In the genomic region with DNA sequence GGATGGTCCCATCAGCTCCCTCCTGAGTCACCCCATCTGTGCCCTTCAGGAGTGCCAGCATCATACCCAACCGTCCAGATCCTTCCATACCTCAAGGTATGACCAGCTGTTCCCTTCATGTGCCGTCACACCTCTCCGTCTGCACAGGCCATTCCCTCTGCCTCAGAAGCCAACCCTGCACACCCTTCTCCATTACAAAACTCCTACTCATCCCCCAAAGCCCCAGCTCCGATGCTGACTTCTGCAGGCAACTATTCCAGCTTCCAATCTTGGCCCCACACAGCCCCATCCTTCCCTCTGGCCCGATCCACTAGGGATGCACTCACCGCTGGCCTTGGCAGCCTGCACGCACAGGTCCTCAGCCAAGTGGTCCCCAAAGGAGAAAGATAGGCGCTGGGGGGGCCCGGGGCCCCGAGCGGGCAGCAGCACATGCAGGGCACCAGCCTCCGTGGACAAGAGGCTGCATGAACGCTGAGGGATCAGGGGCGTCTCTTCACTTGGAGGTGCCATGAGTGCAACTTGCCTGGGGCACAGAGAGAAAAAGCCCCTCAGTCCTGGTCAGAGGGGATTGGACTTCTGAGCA, we compare ENCODE assay signal across 23 cellular contexts. TPM values are rescaled to one million over a fixed set of nuclear protein-coding genes. Genes with fewer than 3 reads are reported as not detected.
A peak's percentile ranks its signal among the peaks of the same experiment; 100 is the strongest.
DNase-seq lines count a peak whose midpoint lies in the region; ATAC-seq, FAIRE-seq and TF ChIP-seq lines count a peak whose summit lies in the region.
"Had no signal": no experiment of that assay in that cellular context is flagged by ENCODE, and none has a peak within 500 bp of the region (broad histone marks: within the 10 kb centered on the region; RNA-seq: fewer than 3 reads in every experiment).

No MANE protein-coding gene starts in this region.

- H3K27ac Mint-ChIP-seq in activated T-cell treated with anti-CD3 and anti-CD28 coated beads, Interleukin-2, amount 50 U/mL, for 72 hours, result peak overlapping the region; percentile 64

- intact Hi-C loops in GM12878 (cut with micrococcal nuclease; ENCODE audit: unreplicated experiment), result no loop called here

- H3K9me3 Mint-ChIP-seq in activated T-cell treated with anti-CD3 and anti-CD28 coated beads, Interleukin-2, amount 50 U/mL, for 72 hours, result no peaks in the 10 kb centered on the region

- peaks cover 21% of the 10 kb centered on the region for H3K4me1 ChIP-seq in GM12878 (ENCODE audit: control insufficient read depth, insufficient read depth, low read length)
- peaks cover 47 to 54% of the 10 kb centered on the region in 2 experiments for H3K4me1 ChIP-seq in neutrophil (ENCODE audit: control insufficient read depth in 1 of 2, insufficient read depth in 1 of 2, low read depth in 1 of 2, low read length in 1 of 2)
- H3K4me1 ChIP-seq: Caco-2 had no signal

- CTCF ChIA-PET in RWPE1 (lab: Yijun Ruan, JAX), result interaction anchor here (0.6 kb wide), 2 partner anchors 10 to 37 kb away, joined by 3 to 4 read pairs; no protein-coding TSS in a partner anchor
- CTCF ChIA-PET in GM12878 (lab: Yijun Ruan, JAX), result interaction anchor here (0.5 to 1.1 kb wide), 4 partner anchors 15 to 452 kb away, joined by 3 to 4 read pairs (median 4); a partner anchor contains a TSS

- TF ChIP-seq CTCF in RWPE1 (conservative IDR thresholded peaks at IDR 0.05; ENCODE audit: low read depth) (no peak), GM12878 (IDR thresholded peaks at IDR 0.05 in 2 of 3, conservative IDR thresholded peaks at IDR 0.05 in 1 of 3; ENCODE audit: control insufficient read depth in 2 of 3, extremely low read depth in 1 of 3, insufficient read depth in 1 of 3, low read depth in 3 of 3, low read length in 3 of 3) (no peak), neutrophil (IDR thresholded peaks at IDR 0.05) (no peak)

- no peak for TF ChIP-seq POLR2A in GM12878 (IDR thresholded peaks at IDR 0.05; ENCODE audit: low read depth, low read length)

- peaks cover 14 to 21% of the 10 kb centered on the region in 2 donors for H3K36me3 Mint-ChIP-seq in activated T-cell treated with anti-CD3 and anti-CD28 coated beads, Interleukin-2, amount 50 U/mL, for 72 hours (ENCODE audit: insufficient read depth in 2 of 2)

- H3K36me3 ChIP-seq in GM12878 (ENCODE audit: control insufficient read depth in 2 of 2, insufficient read depth in 2 of 2, low read length in 1 of 2) (peaks cover 4 to 18% of the 10 kb centered on the region in 2 experiments), neutrophil (peaks cover 51% of the 10 kb centered on the region)
- H3K36me3 ChIP-seq: left ventricle myocardium inferior, thyroid gland had no signal

- H3K9ac ChIP-seq in GM12878 (ENCODE audit: control insufficient read depth, insufficient read depth, low read length), result no peak overlapping the region

- ATAC-seq in activated T-cell treated with anti-CD3 and anti-CD28 coated beads, Interleukin-2, amount 50 U/mL, for 72 hours (replicated peaks in 1 of 2), result no peak
- ATAC-seq in GM12878, result no peak
- ATAC-seq: HepG2 had no signal

- peak overlapping the region; percentile 85 to 89 for H3K4me3 Mint-ChIP-seq in activated T-cell treated with anti-CD3 and anti-CD28 coated beads, Interleukin-2, amount 50 U/mL, for 72 hours

- DNase-seq in activated T-cell treated with anti-CD3 and anti-CD28 coated beads, Interleukin-2, amount 50 U/mL, for 72 hours, result no peak
- DNase-seq in activated T-cell treated with anti-CD3 and anti-CD28 coated beads for 4 hours, result no peak
- DNase-seq in RWPE1 (ENCODE audit: low spot score), result no peak
- DNase-seq in GM12878 (ENCODE audit: low read depth, low spot score), result no peak
- DNase-seq in superior temporal gyrus (ENCODE audit: extremely low spot score), result no peak
- DNase-seq in inferior parietal cortex (ENCODE audit: extremely low spot score), result no peak
- DNase-seq in SIG-M5 treated with dmso at 0.1 percent for 504 hours (lab: John Stamatoyannopoulos, UW; ENCODE audit: unreplicated experiment), result no peak
- DNase-seq: activated gamma-delta T cell; Caco-2; HCEC 1CT; left ventricle myocardium inferior; midbrain; NCI-H146; nucleus accumbens; PC-9; stimulated activated CD4-positive, alpha-beta T cell treated with anti-CD3 and anti-CD28 coated beads, Interleukin-12 subunit alpha, Interleukin-12 subunit beta, amount 100 ng/mL, for 4 hours; thyroid gland had no signal

- H3K27ac ChIP-seq in RWPE1 (0 out of 2 replicates have a peak overlapping the region, but pooled peaks have one; percentile 1), GM12878 (ENCODE audit: control insufficient read depth, insufficient read depth) (no peak overlapping the region), neutrophil (peak overlapping the region; percentile 8)
- H3K27ac ChIP-seq: left ventricle myocardium inferior, PC-9, thyroid gland had no signal

- in situ Hi-C loops in GM12878 (cut with MboI), result no loop called here

- peaks cover 28% of the 10 kb centered on the region for H3K79me2 ChIP-seq in GM12878 (ENCODE audit: control insufficient read depth, insufficient read depth, low read length)

- 82% methylated on average over 14 of the region's 14 CpGs for WGBS in GM12878 (ENCODE audit: insufficient coverage, insufficient replicate concordance, low lambda C conversion rate, missing lambda C conversion rate)

- H3K4me2 ChIP-seq in GM12878 (ENCODE audit: control insufficient read depth, insufficient read depth), result peak overlapping the region; percentile 9; the same call in 1 of the 2 replicates

- H3K4me3 ChIP-seq in GM12878 (no peak overlapping the region), neutrophil (ENCODE audit: low read depth in 1 of 2, low read length in 1 of 2) (no peak overlapping the region)
- H3K4me3 ChIP-seq: left ventricle myocardium inferior, thyroid gland had no signal

- TF ChIP-seq EP300 in GM12878 (IDR thresholded peaks at IDR 0.05; ENCODE audit: borderline replicate concordance in 1 of 2, control insufficient read depth in 1 of 2, low read depth in 2 of 2, low read length in 2 of 2), result no peak

- no peaks in the 10 kb centered on the region for H4K20me1 ChIP-seq in GM12878 (ENCODE audit: control insufficient read depth, insufficient read depth)

- no peaks in the 10 kb centered on the region for H3K27me3 Mint-ChIP-seq in activated T-cell treated with anti-CD3 and anti-CD28 coated beads, Interleukin-2, amount 50 U/mL, for 72 hours (ENCODE audit: low read depth)

- peaks cover 47% of the 10 kb centered on the region for H3K4me1 Mint-ChIP-seq in activated T-cell treated with anti-CD3 and anti-CD28 coated beads, Interleukin-2, amount 50 U/mL, for 72 hours (ENCODE audit: low read depth)

- SMC1A ChIA-PET in GM12878 (lab: Charles Lee; ENCODE audit: uncharacterized antibody, unreplicated experiment), result no interaction called here

- BruUV-seq in GM12878 (replicated peaks; lab: Mats Ljungman, UMichigan), result no TSS peak

- no peaks in the 10 kb centered on the region for H3K27me3 ChIP-seq in GM12878 (replicated peaks in 1 of 2; ENCODE audit: control insufficient read depth in 2 of 2, insufficient read depth in 2 of 2, low read length in 1 of 2)
- H3K27me3 ChIP-seq in neutrophil, result no peaks in the 10 kb centered on the region

- POLR2A ChIA-PET in RWPE1 (lab: Yijun Ruan, JAX; ENCODE audit: low non-redundant PET) (interaction anchor here (2.1 kb wide), 1 partner anchor 15 kb away, joined by 9 read pairs; a partner anchor contains a TSS), GM12878 (lab: Charles Lee) (interaction anchor here (0.6 kb wide), 1 partner anchor 516 kb away, joined by 3 read pairs; no protein-coding TSS in a partner anchor)

- H2AFZ ChIP-seq in GM12878 (ENCODE audit: control insufficient read depth, low read depth, low read length), result no peak overlapping the region
- H2AFZ ChIP-seq: PC-9 had no signal

- FAIRE-seq in GM12878 (lab: Jason Lieb, UNC), result no peak
- FAIRE-seq: colon, endometrium, HepG2 had no signal

- H3K9me3 ChIP-seq in GM12878 (replicated peaks; ENCODE audit: control insufficient read depth, insufficient read depth, low read length), result no peaks in the 10 kb centered on the region; the same call in 2 of the 3 replicates
- no peaks in the 10 kb centered on the region for H3K9me3 ChIP-seq in neutrophil
- H3K9me3 ChIP-seq: Caco-2, left ventricle myocardium inferior, thyroid gland had no signal

- no peak for TF ChIP-seq RAD21 in GM12878 (IDR thresholded peaks at IDR 0.05; ENCODE audit: insufficient read depth, low read depth, low read length)

- RAD21 ChIA-PET in GM12878 (lab: Charles Lee; ENCODE audit: unreplicated experiment), result no interaction called here

RNA-seq across cellular contexts. Expression of a gene that starts 3.8 kb away (rescaled TPM):
- 100 to 1,000 TPM; 235 to 247 TPM for total RNA-seq in activated T-cell treated with anti-CD3 and anti-CD28 coated beads, Interleukin-2, amount 50 U/mL, for 72 hours
- total RNA-seq in GM12878 (2013; cell fraction: nucleolus; rRNA removed), result 132 and 148 TPM in 2 replicates
- 30.7 and 31.8 TPM in 2 replicates for total RNA-seq in GM12878 (2014; rRNA removed)
- 11.5 and 11.6 TPM in 2 replicates for total RNA-seq in GM12878 (2014; rRNA removed; fragmentation: Illumina TruSeq; extraction: Trizol)
- total RNA-seq in GM12878 (2021), result 64.2 and 67.9 TPM in 2 replicates
- 10.1 TPM for polyA plus RNA-seq in GM12878 (2011; ENCODE audit: low read depth)
- 13.1 and 26.9 TPM in 2 replicates for polyA plus RNA-seq in GM12878 (2011; rRNA removed)
- polyA plus RNA-seq in GM12878 (2011; cell fraction: cytosol; rRNA removed), result 32.3 and 35.9 TPM in 2 replicates
- polyA plus RNA-seq in GM12878 (2011; cell fraction: nucleus; rRNA removed), result 125 and 126 TPM in 2 replicates
- 21.1 and 21.9 TPM in 2 replicates for polyA plus RNA-seq in GM12878 (2012)
- polyA plus RNA-seq in GM12878 (2014; fragmentation: Illumina TruSeq; extraction: Trizol), result 9.8 and 13.9 TPM in 2 replicates
- 10 to 100 TPM in 1 of 2 experiments, 1 to 10 TPM in 1; 7.8 to 37.2 TPM for polyA plus RNA-seq in GM12878 (2014; fragmentation: Nextera tagmentation; extraction: Ambion mirVana)
- 36.8 and 39.1 TPM in 2 replicates for polyA plus RNA-seq in GM12878 (2014; rRNA removed)
- 10 to 100 TPM; 34.8 to 35.8 TPM for polyA plus RNA-seq in GM12878 (2016; fragmentation: Nextera tagmentation; extraction: Ambion mirVana)
- 22.9 and 33.8 TPM in 2 replicates for polyA minus RNA-seq in GM12878 (2011; rRNA and poly(A)+ RNA removed)
- polyA minus RNA-seq in GM12878 (2011; cell fraction: cytosol; rRNA and poly(A)+ RNA removed), result 27.3 and 29.0 TPM in 2 replicates
- polyA minus RNA-seq in GM12878 (2011; cell fraction: nucleus; rRNA and poly(A)+ RNA removed), result 35.3 and 49.3 TPM in 2 replicates
- total RNA-seq: Caco-2, MCF 10A had no signal

RNA-seq across cellular contexts. Expression of a gene that starts 15.7 kb away (rescaled TPM):
- 1,000 to 10,000 TPM; 2,983 to 3,463 TPM for total RNA-seq in activated T-cell treated with anti-CD3 and anti-CD28 coated beads, Interleukin-2, amount 50 U/mL, for 72 hours
- total RNA-seq in GM12878 (2013; cell fraction: nucleolus; rRNA removed), result 321 and 350 TPM in 2 replicates
- 3,172 and 3,519 TPM in 2 replicates for total RNA-seq in GM12878 (2014; rRNA removed)
- 1,696 and 1,955 TPM in 2 replicates for total RNA-seq in GM12878 (2014; rRNA removed; fragmentation: Illumina TruSeq; extraction: Trizol)
- total RNA-seq in GM12878 (2021), result 3,774 and 3,973 TPM in 2 replicates
- polyA plus RNA-seq in GM12878 (2011; ENCODE audit: low read depth), result 986 TPM
- 583 and 1,181 TPM in 2 replicates for polyA plus RNA-seq in GM12878 (2011; rRNA removed)
- polyA plus RNA-seq in GM12878 (2011; cell fraction: cytosol; rRNA removed), result 2,249 and 3,260 TPM in 2 replicates
- 987 and 1,239 TPM in 2 replicates for polyA plus RNA-seq in GM12878 (2011; cell fraction: nucleus; rRNA removed)
- polyA plus RNA-seq in GM12878 (2012), result 5,692 and 5,778 TPM in 2 replicates
- polyA plus RNA-seq in GM12878 (2014; fragmentation: Illumina TruSeq; extraction: Trizol), result 545 and 2,062 TPM in 2 replicates
- polyA plus RNA-seq in GM12878 (2014; fragmentation: Nextera tagmentation; extraction: Ambion mirVana), result 1,000 to 10,000 TPM; 1,658 to 1,675 TPM
- polyA plus RNA-seq in GM12878 (2014; rRNA removed), result 3,622 and 3,810 TPM in 2 replicates
- polyA plus RNA-seq in GM12878 (2016; fragmentation: Nextera tagmentation; extraction: Ambion mirVana), result 1,000 to 10,000 TPM; 2,538 to 2,591 TPM
- 415 and 870 TPM in 2 replicates for polyA minus RNA-seq in GM12878 (2011; rRNA and poly(A)+ RNA removed)
- 769 and 811 TPM in 2 replicates for polyA minus RNA-seq in GM12878 (2011; cell fraction: cytosol; rRNA and poly(A)+ RNA removed)
- polyA minus RNA-seq in GM12878 (2011; cell fraction: nucleus; rRNA and poly(A)+ RNA removed), result 194 and 322 TPM in 2 replicates

RNA-seq across cellular contexts. Expression of a gene that starts 22.7 kb away (rescaled TPM):
- total RNA-seq in activated T-cell treated with anti-CD3 and anti-CD28 coated beads, Interleukin-2, amount 50 U/mL, for 72 hours, result 10 to 100 TPM in 1 of 2 donors, 1 to 10 TPM in 1; 6.8 to 12.5 TPM
- total RNA-seq in GM12878 (2013; cell fraction: nucleolus; rRNA removed), result 1.1 TPM in 1 of 2 replicates, not detected in the other
- total RNA-seq in GM12878 (2014; rRNA removed), result 0.93 and 1.2 TPM in 2 replicates
- 0.32 and 0.36 TPM in 2 replicates for total RNA-seq in GM12878 (2014; rRNA removed; fragmentation: Illumina TruSeq; extraction: Trizol)
- total RNA-seq in GM12878 (2021), result 0.93 and 1.7 TPM in 2 replicates
- polyA plus RNA-seq in GM12878 (2011; ENCODE audit: low read depth), result 0.92 TPM
- 0.16 and 0.29 TPM in 2 replicates for polyA plus RNA-seq in GM12878 (2011; rRNA removed)
- 0.67 and 0.84 TPM in 2 replicates for polyA plus RNA-seq in GM12878 (2011; cell fraction: cytosol; rRNA removed)
- 1.8 and 2.4 TPM in 2 replicates for polyA plus RNA-seq in GM12878 (2011; cell fraction: nucleus; rRNA removed)
- polyA plus RNA-seq in GM12878 (2012), result 1.1 and 1.3 TPM in 2 replicates
- 0.73 TPM in 1 of 2 replicates, not detected in the other for polyA plus RNA-seq in GM12878 (2014; fragmentation: Illumina TruSeq; extraction: Trizol)
- under 1 TPM; 0.37 to 0.66 TPM for polyA plus RNA-seq in GM12878 (2014; fragmentation: Nextera tagmentation; extraction: Ambion mirVana)
- polyA plus RNA-seq in GM12878 (2014; rRNA removed), result 0.27 and 1.1 TPM in 2 replicates
- polyA plus RNA-seq in GM12878 (2016; fragmentation: Nextera tagmentation; extraction: Ambion mirVana), result 1 to 10 TPM in 1 of 2 experiments, under 1 TPM in 1; 0.78 to 1.9 TPM
- polyA minus RNA-seq in GM12878 (2011; rRNA and poly(A)+ RNA removed), result not detected in 2 replicates
- not detected in 2 replicates for polyA minus RNA-seq in GM12878 (2011; cell fraction: cytosol; rRNA and poly(A)+ RNA removed)
- polyA minus RNA-seq in GM12878 (2011; cell fraction: nucleus; rRNA and poly(A)+ RNA removed), result 0.60 and 0.86 TPM in 2 replicates
- total RNA-seq: Caco-2, HepG2, left ventricle myocardium inferior, MCF 10A had no signal
- polyA plus RNA-seq: AG04450 had no signal

RNA-seq across cellular contexts. Expression of a gene that starts 27.7 kb away (rescaled TPM):
- 1 to 10 TPM; 2.0 to 3.3 TPM for total RNA-seq in activated T-cell treated with anti-CD3 and anti-CD28 coated beads, Interleukin-2, amount 50 U/mL, for 72 hours
- not detected in 2 replicates for total RNA-seq in GM12878 (2013; cell fraction: nucleolus; rRNA removed)
- total RNA-seq in GM12878 (2014; rRNA removed) (0.06 TPM in 1 of 2 replicates, not detected in the other), GM12878 (2014; rRNA removed; fragmentation: Illumina TruSeq; extraction: Trizol) (0.05 TPM in 1 of 2 replicates, not detected in the other), GM12878 (2021) (0.05 and 0.08 TPM in 2 replicates)
- polyA plus RNA-seq in GM12878 (2011; ENCODE audit: low read depth), result not detected
- polyA plus RNA-seq in GM12878 (2011; rRNA removed) (0.04 TPM in 2 replicates), GM12878 (2014; fragmentation: Illumina TruSeq; extraction: Trizol) (0.03 TPM in 1 of 2 replicates, not detected in the other), GM12878 (2014; fragmentation: Nextera tagmentation; extraction: Ambion mirVana) (under 1 TPM; 0.02 to 0.05 TPM), GM12878 (2014; rRNA removed) (0.06 TPM in 1 of 2 replicates, not detected in the other), GM12878 (2016; fragmentation: Nextera tagmentation; extraction: Ambion mirVana) (under 1 TPM in 1 of 2 experiments, not detected in 1; 0.08 TPM)
- polyA plus RNA-seq in GM12878 (2011; cell fraction: cytosol; rRNA removed), result 0.03 TPM in 2 replicates
- 0.07 TPM in 1 of 2 replicates, not detected in the other for polyA plus RNA-seq in GM12878 (2011; cell fraction: nucleus; rRNA removed)
- polyA plus RNA-seq in GM12878 (2012), result 0.11 and 0.26 TPM in 2 replicates
- polyA minus RNA-seq in GM12878 (2011; rRNA and poly(A)+ RNA removed), result not detected in 2 replicates
- not detected in 2 replicates for polyA minus RNA-seq in GM12878 (2011; cell fraction: cytosol; rRNA and poly(A)+ RNA removed)
- not detected in 2 replicates for polyA minus RNA-seq in GM12878 (2011; cell fraction: nucleus; rRNA and poly(A)+ RNA removed)
- total RNA-seq: HepG2, left ventricle myocardium inferior, MCF 10A, PC-9 had no signal
- polyA plus RNA-seq: AG04450, HepG2 had no signal

RNA-seq across cellular contexts. Expression of a gene that starts 49.1 kb away (rescaled TPM):
- under 1 TPM in 1 of 2 donors, not detected in 1; 0.36 TPM for total RNA-seq in activated T-cell treated with anti-CD3 and anti-CD28 coated beads, Interleukin-2, amount 50 U/mL, for 72 hours
- total RNA-seq in GM12878 (2013; cell fraction: nucleolus; rRNA removed), result not detected in 2 replicates
- 0.22 TPM in 1 of 2 replicates, not detected in the other for total RNA-seq in GM12878 (2014; rRNA removed)
- not detected in 2 replicates for total RNA-seq in GM12878 (2014; rRNA removed; fragmentation: Illumina TruSeq; extraction: Trizol)
- 0.08 TPM in 1 of 2 replicates, not detected in the other for total RNA-seq in GM12878 (2021)
- not detected for polyA plus RNA-seq in GM12878 (2011; ENCODE audit: low read depth)
- not detected in 2 replicates for polyA plus RNA-seq in GM12878 (2011; rRNA removed)
- polyA plus RNA-seq in GM12878 (2011; cell fraction: cytosol; rRNA removed), result not detected in 2 replicates
- polyA plus RNA-seq in GM12878 (2011; cell fraction: nucleus; rRNA removed), result not detected in 2 replicates
- polyA plus RNA-seq in GM12878 (2012), result not detected in 2 replicates
- polyA plus RNA-seq in GM12878 (2014; fragmentation: Illumina TruSeq; extraction: Trizol), result not detected in 2 replicates
- polyA plus RNA-seq in GM12878 (2014; fragmentation: Nextera tagmentation; extraction: Ambion mirVana), result not detected
- not detected in 2 replicates for polyA plus RNA-seq in GM12878 (2014; rRNA removed)
- polyA plus RNA-seq in GM12878 (2016; fragmentation: Nextera tagmentation; extraction: Ambion mirVana), result not detected
- not detected in 2 replicates for polyA minus RNA-seq in GM12878 (2011; rRNA and poly(A)+ RNA removed)
- polyA minus RNA-seq in GM12878 (2011; cell fraction: cytosol; rRNA and poly(A)+ RNA removed), result not detected in 2 replicates
- not detected in 2 replicates for polyA minus RNA-seq in GM12878 (2011; cell fraction: nucleus; rRNA and poly(A)+ RNA removed)
- total RNA-seq: left ventricle myocardium inferior had no signal
- polyA plus RNA-seq: AG04450 had no signal
